Comparison of ENCODE assay signal across 1 cellular context in genomic region chr1:81664341-81664740, GRCh38.
TF ChIP-seq lines count a peak whose summit lies in the region.

No MANE protein-coding gene starts in this region.

TF ChIP-seq in endothelial cell of umbilical vein, 7 proteins besides CTCF, POLR2A, EP300 and RAD21:
- no peak for TF ChIP-seq POLR2AphosphoS5 (IDR thresholded peaks at IDR 0.05; ENCODE audit: insufficient read depth, low read depth, low read length)
- no peak for TF ChIP-seq MYC (IDR thresholded peaks at IDR 0.05; ENCODE audit: low read depth, low read length)
- no peak for TF ChIP-seq JUN (IDR thresholded peaks at IDR 0.05; ENCODE audit: borderline replicate concordance, insufficient read depth, insufficient read length, low read depth)
- TF ChIP-seq GATA2 (IDR thresholded peaks at IDR 0.05; ENCODE audit: insufficient read depth, insufficient read length, low read depth, low read length) = no peak
- no peak for TF ChIP-seq FOS (IDR thresholded peaks at IDR 0.05; ENCODE audit: borderline replicate concordance, insufficient read depth, low read length)
